7 cellular contexts compared by ENCODE assay signal in genomic region chr2:176096243-176096985, GRCh38. TPM values are rescaled to one million over a fixed set of nuclear protein-coding genes. Genes with fewer than 3 reads are reported as not detected.
DNase-seq lines count a peak whose midpoint lies in the region; ATAC-seq and TF ChIP-seq lines count a peak whose summit lies in the region.

No MANE protein-coding gene starts in this region.

- H3K9me3 ChIP-seq in GM23248 (ENCODE audit: low read depth) (no peaks in the 10 kb centered on the region), PC-3 (ENCODE audit: low read length) (no peaks in the 10 kb centered on the region), skeletal muscle satellite cell (replicated peaks; ENCODE audit: low read length) (no peaks in the 10 kb centered on the region)

- peaks cover 37% of the 10 kb centered on the region for H3K4me1 Mint-ChIP-seq in endothelial cell (ENCODE audit: unreplicated experiment)

- H3K36me3 ChIP-seq in GM23248 (ENCODE audit: low read depth) (no peaks in the 10 kb centered on the region), PC-3 (ENCODE audit: low read depth, low read length) (no peaks in the 10 kb centered on the region), skeletal muscle satellite cell (ENCODE audit: insufficient read depth, low read length) (no peaks in the 10 kb centered on the region)

- peak overlapping the region; percentile 79 for H3K9ac ChIP-seq in GM23248
- peak overlapping the region; percentile 56 for H3K9ac ChIP-seq in PC-3 (ENCODE audit: low read length)
- H3K9ac ChIP-seq in skeletal muscle satellite cell (ENCODE audit: low read depth, low read length), result no peak overlapping the region

- H4K20me1 ChIP-seq in GM23248 (ENCODE audit: insufficient read depth) (no peaks in the 10 kb centered on the region), PC-3 (ENCODE audit: low read length) (no peaks in the 10 kb centered on the region)

- POLR2A ChIA-PET in PC-3 (lab: Charles Lee; ENCODE audit: unreplicated experiment), result interaction anchor here (0.6 kb wide), 1 partner anchor 572 kb away, joined by 6 read pairs; no protein-coding TSS in a partner anchor

- H3K4me2 ChIP-seq in GM23248 (ENCODE audit: unreplicated experiment) (peak overlapping the region; percentile 100), PC-3 (ENCODE audit: low read length) (peak overlapping the region; percentile 99), skeletal muscle satellite cell (ENCODE audit: low read length) (peak overlapping the region; percentile 87)

- peaks cover 52% of the 10 kb centered on the region for H3K27me3 Mint-ChIP-seq in endothelial cell (ENCODE audit: unreplicated experiment)

- H3K4me3 ChIP-seq in GM23248 (peak overlapping the region; percentile 79), PC-3 (ENCODE audit: low read length) (peak overlapping the region; percentile 88), skeletal muscle satellite cell (ENCODE audit: low read length) (peak overlapping the region; percentile 70)

- H3K79me2 ChIP-seq in GM23248 (ENCODE audit: insufficient read depth), result 0 out of 2 replicates have a peak, but pooled peaks cover 13% of the 10 kb centered on the region
- no peaks in the 10 kb centered on the region for H3K79me2 ChIP-seq in PC-3 (ENCODE audit: low read length)

- H3K9me2 ChIP-seq in GM23248 (ENCODE audit: insufficient read depth) (no peaks in the 10 kb centered on the region), PC-3 (replicated peaks; ENCODE audit: low read length) (no peaks in the 10 kb centered on the region)

- H3F3A ChIP-seq in GM23248 (ENCODE audit: insufficient read depth), result peaks cover 15% of the 10 kb centered on the region; the same call in 1 of the 2 replicates
- no peaks in the 10 kb centered on the region for H3F3A ChIP-seq in PC-3 (ENCODE audit: low read length, unreplicated experiment)

- H2AFZ ChIP-seq in GM23248, result peak overlapping the region; percentile 97
- peak overlapping the region; percentile 98 for H2AFZ ChIP-seq in PC-3 (ENCODE audit: low read length)

- WGBS in GM23248 (ENCODE audit: low coverage in 1 of 2, low lambda C conversion rate in 2 of 2, missing lambda C conversion rate in 2 of 2), 2 experiments, result 12 to 14% methylated on average over 16 of the region's 16 CpGs

- H3K9me3 Mint-ChIP-seq in endothelial cell (ENCODE audit: unreplicated experiment), result no peaks in the 10 kb centered on the region

- H3K27ac ChIP-seq in GM23248, result peak overlapping the region; percentile 73
- no peak overlapping the region for H3K27ac ChIP-seq in PC-3 (ENCODE audit: low read length)

- in situ Hi-C loops in GM23248 (cut with MboI), result no loop called here
- in situ Hi-C loops in GM13977 (cut with MboI; ENCODE audit: low pct_unique_long_range_greater_than_20kb, low sequenced_read_pairs, unreplicated experiment), result loop anchor here (25.0 kb wide), 2 partner anchors 409 to 1759 kb away; partner anchors contain the start of gene SP9

- H3K4me1 ChIP-seq in GM23248 (ENCODE audit: insufficient read depth) (peaks cover 9% of the 10 kb centered on the region), PC-3 (ENCODE audit: insufficient read depth, low read length) (peaks cover 5% of the 10 kb centered on the region; the same call in 1 of the 2 replicates), skeletal muscle satellite cell (ENCODE audit: control insufficient read depth, insufficient read depth, low read length) (peaks cover 10% of the 10 kb centered on the region)

- no peak overlapping the region for H3K27ac Mint-ChIP-seq in endothelial cell (ENCODE audit: unreplicated experiment)

- no peaks in the 10 kb centered on the region for H3K27me3 ChIP-seq in GM23248 (replicated peaks; ENCODE audit: insufficient read depth)
- H3K27me3 ChIP-seq in PC-3 (ENCODE audit: low read length), result 0 out of 2 replicates have a peak, but pooled peaks cover 10% of the 10 kb centered on the region
- peaks cover 92% of the 10 kb centered on the region for H3K27me3 ChIP-seq in skeletal muscle satellite cell (ENCODE audit: control insufficient read depth, insufficient read depth, low read length)

- peak overlapping the region; percentile 2 for H3K4me3 Mint-ChIP-seq in endothelial cell (ENCODE audit: unreplicated experiment)

- ATAC-seq in PC-3, result peak; percentile 9

- DNase-seq in GM23248 (peak; percentile 76), PC-3 (peak; percentile 44), endothelial cell (ENCODE audit: low spot score) (no peak), cerebellum (ENCODE audit: low spot score) (no peak), GM13977 (ENCODE audit: low spot score) (no peak)
- DNase-seq in activated CD4-positive, CD25-positive, alpha-beta regulatory T cell (lab: John Stamatoyannopoulos, UW), result no peak

- intact Hi-C loops in PC-3 (cut with micrococcal nuclease), result loop anchor here (2.0 to 10.0 kb wide), 3 partner anchors 406 to 1062 kb away; no protein-coding TSS in a partner anchor

- BruUV-seq in PC-3 (replicated peaks; lab: Mats Ljungman, UMichigan), result no TSS peak

- no peaks in the 10 kb centered on the region for H3K36me3 Mint-ChIP-seq in endothelial cell (ENCODE audit: low read depth, unreplicated experiment)

- TF ChIP-seq CTCF in PC-3 (conservative IDR thresholded peaks at IDR 0.05; ENCODE audit: low read depth, low read length) (no peak), endothelial cell (IDR thresholded peaks at IDR 0.05; ENCODE audit: unreplicated experiment) (no peak), GM13977 (IDR thresholded peaks at IDR 0.05; ENCODE audit: extremely low read depth, insufficient read depth, missing control alignments) (no peak)

- CTCF ChIA-PET in PC-3 (lab: Charles Lee), result interaction anchor here (0.5 to 2.5 kb wide), 6 partner anchors 8 to 1051 kb away, joined by 3 to 12 read pairs (median 4); no protein-coding TSS in a partner anchor

RNA-seq across cellular contexts. Expression of gene HOXD12, which starts 3.2 kb away (rescaled TPM):
- total RNA-seq in GM23248 (2014; rRNA removed; shearing (Covaris generic)), result 0.22 TPM in 1 of 2 replicates, not detected in the other
- polyA plus RNA-seq in GM23248 (2016; fragmentation: Nextera tagmentation; extraction: Ambion mirVana), result 0.14 and 0.19 TPM in 2 replicates
- total RNA-seq in PC-3 (2014; rRNA removed) (not detected in 2 replicates), endothelial cell (ENCODE audit: unreplicated experiment) (not detected), cerebellum (not detected)
- not detected in 2 replicates for total RNA-seq in skeletal muscle satellite cell (2012; rRNA removed)

RNA-seq across cellular contexts. Expression of gene HOXD13, which starts 3.9 kb away (rescaled TPM):
- 1.0 and 3.8 TPM in 2 replicates for total RNA-seq in GM23248 (2014; rRNA removed; shearing (Covaris generic))
- 1.9 and 2.4 TPM in 2 replicates for polyA plus RNA-seq in GM23248 (2016; fragmentation: Nextera tagmentation; extraction: Ambion mirVana)
- total RNA-seq in PC-3 (2014; rRNA removed), result 0.36 and 0.46 TPM in 2 replicates
- total RNA-seq in endothelial cell (ENCODE audit: unreplicated experiment), result not detected
- total RNA-seq in skeletal muscle satellite cell (2012; rRNA removed), result not detected in 2 replicates
- not detected for total RNA-seq in cerebellum

RNA-seq across cellular contexts. Expression of gene HOXD11, which starts 10.7 kb away (rescaled TPM):
- total RNA-seq in GM23248 (2014; rRNA removed; shearing (Covaris generic)), result 28.4 and 31.6 TPM in 2 replicates
- 27.7 and 30.0 TPM in 2 replicates for polyA plus RNA-seq in GM23248 (2016; fragmentation: Nextera tagmentation; extraction: Ambion mirVana)
- total RNA-seq in PC-3 (2014; rRNA removed) (not detected in 2 replicates), endothelial cell (ENCODE audit: unreplicated experiment) (not detected), cerebellum (not detected)
- not detected in 2 replicates for total RNA-seq in skeletal muscle satellite cell (2012; rRNA removed)

RNA-seq across cellular contexts. Expression of gene EVX2, which starts 12.7 kb away (rescaled TPM):
- not detected in 2 replicates for total RNA-seq in GM23248 (2014; rRNA removed; shearing (Covaris generic))
- not detected in 2 replicates for polyA plus RNA-seq in GM23248 (2016; fragmentation: Nextera tagmentation; extraction: Ambion mirVana)
- total RNA-seq in PC-3 (2014; rRNA removed) (not detected in 2 replicates), endothelial cell (ENCODE audit: unreplicated experiment) (not detected), cerebellum (0.73 TPM)
- not detected in 2 replicates for total RNA-seq in skeletal muscle satellite cell (2012; rRNA removed)

RNA-seq across cellular contexts. Expression of gene HOXD10, which starts 20.2 kb away (rescaled TPM):
- 17.2 and 23.5 TPM in 2 replicates for total RNA-seq in GM23248 (2014; rRNA removed; shearing (Covaris generic))
- polyA plus RNA-seq in GM23248 (2016; fragmentation: Nextera tagmentation; extraction: Ambion mirVana), result 10.9 and 16.0 TPM in 2 replicates
- total RNA-seq in PC-3 (2014; rRNA removed) (not detected in 2 replicates), endothelial cell (ENCODE audit: unreplicated experiment) (not detected), cerebellum (not detected)
- 0.22 and 0.25 TPM in 2 replicates for total RNA-seq in skeletal muscle satellite cell (2012; rRNA removed)

Comparison
In these comparisons a context has a peak if more than half of its experiments do, and no peak if none do; other contexts are left out.
1. DNase-seq: peak in GM23248 (single experiment) and PC-3 (single experiment); none in endothelial cell (single experiment), cerebellum (single experiment), GM13977 (single experiment) and activated CD4-positive, CD25-positive, alpha-beta regulatory T cell (0 of 4).
2. RNA of gene HOXD11, which starts 10.7 kb away (total RNA-seq): 28.4 to 31.6 TPM in GM23248; not detected in endothelial cell (single experiment), not detected in PC-3 and not detected in cerebellum (single experiment); every median in the first group is over 10 times any median in the second.
3. Peak in every context shown above with its lines, with median percentiles within 50 percentile points of each other: H3K4me2 ChIP-seq and H3K4me3 ChIP-seq.